In the genomic region with DNA sequence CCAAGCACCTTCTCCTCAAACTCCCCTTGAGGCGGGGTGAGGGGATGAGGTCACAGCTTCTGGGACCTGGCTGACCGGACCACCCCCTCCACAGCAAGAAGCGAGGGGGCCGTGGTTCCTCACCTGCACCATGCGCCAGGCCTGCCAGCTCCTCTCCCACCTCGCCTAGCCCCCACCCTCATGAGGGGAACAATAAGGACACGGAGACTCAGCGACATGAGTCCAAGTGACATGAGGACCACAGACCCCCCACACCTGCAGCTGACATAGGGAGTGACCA, we compare ENCODE assay signal across 19 cellular contexts.
A peak's percentile ranks its signal among the peaks of the same experiment; 100 is the strongest.
DNase-seq lines count a peak whose midpoint lies in the region; ATAC-seq, FAIRE-seq and TF ChIP-seq lines count a peak whose summit lies in the region.
"Had no signal": no experiment of that assay in that cellular context is flagged by ENCODE, and none has a peak within 500 bp of the region (broad histone marks: within the 10 kb centered on the region; RNA-seq: fewer than 3 reads in every experiment).

No MANE protein-coding gene starts in this region.

- no peaks in the 10 kb centered on the region for H3K27me3 Mint-ChIP-seq in natural killer cell treated with Interleukin-12 subunit alpha and Interleukin-12 subunit beta and Interleukin-15 and Interleukin-18, amount 100 ng/mL, for 72 hours
- no peaks in the 10 kb centered on the region for H3K27me3 Mint-ChIP-seq in natural killer cell (ENCODE audit: low read depth in 2 of 2)

- no peak overlapping the region for H3K4me3 Mint-ChIP-seq in natural killer cell treated with Interleukin-12 subunit alpha and Interleukin-12 subunit beta and Interleukin-15 and Interleukin-18, amount 100 ng/mL, for 72 hours
- H3K4me3 Mint-ChIP-seq in natural killer cell = no peak overlapping the region
- no peak overlapping the region for H3K4me3 Mint-ChIP-seq in stimulated activated effector memory CD8-positive, alpha-beta T cell treated with anti-CD3 and anti-CD28 coated beads, Interleukin-12 subunit alpha, Interleukin-12 subunit beta, amount 100 ng/mL, for 72 hours
- H3K4me3 Mint-ChIP-seq: CD8-positive, alpha-beta T cell had no signal

- peak overlapping the region; percentile 12 to 81 for H3K27ac Mint-ChIP-seq in natural killer cell treated with Interleukin-12 subunit alpha and Interleukin-12 subunit beta and Interleukin-15 and Interleukin-18, amount 100 ng/mL, for 72 hours
- H3K27ac Mint-ChIP-seq in natural killer cell = no peak overlapping the region
- peak overlapping the region; percentile 71 for H3K27ac Mint-ChIP-seq in stimulated activated effector memory CD8-positive, alpha-beta T cell treated with anti-CD3 and anti-CD28 coated beads, Interleukin-12 subunit alpha, Interleukin-12 subunit beta, amount 100 ng/mL, for 72 hours
- H3K27ac Mint-ChIP-seq: CD8-positive, alpha-beta T cell had no signal

- H3K79me2 ChIP-seq in H1 (ENCODE audit: control insufficient read depth in 1 of 2, insufficient read depth in 2 of 2, low read length in 2 of 2) = no peaks in the 10 kb centered on the region
- no peaks in the 10 kb centered on the region for H3K79me2 ChIP-seq in OCI-LY7 (ENCODE audit: insufficient read depth, low read depth, low read length)

- H2BK120ac ChIP-seq in H1 (replicated peaks; ENCODE audit: low read depth, low read length) = no peak overlapping the region

- TF ChIP-seq EP300 in H1 (IDR thresholded peaks at IDR 0.05; ENCODE audit: borderline replicate concordance in 1 of 2, low read depth in 2 of 2, low read length in 2 of 2) = no peak

- H4K91ac ChIP-seq in H1 (replicated peaks; ENCODE audit: insufficient read length, low read length) = peak overlapping the region; percentile 69

- peaks cover 3% of the 10 kb centered on the region for H3K9me3 Mint-ChIP-seq in natural killer cell treated with Interleukin-12 subunit alpha and Interleukin-12 subunit beta and Interleukin-15 and Interleukin-18, amount 100 ng/mL, for 72 hours
- no peaks in the 10 kb centered on the region for H3K9me3 Mint-ChIP-seq in natural killer cell
- no peaks in the 10 kb centered on the region for H3K9me3 Mint-ChIP-seq in stimulated activated effector memory CD8-positive, alpha-beta T cell treated with anti-CD3 and anti-CD28 coated beads, Interleukin-12 subunit alpha, Interleukin-12 subunit beta, amount 100 ng/mL, for 72 hours

- H3K4me1 Mint-ChIP-seq in natural killer cell treated with Interleukin-12 subunit alpha and Interleukin-12 subunit beta and Interleukin-15 and Interleukin-18, amount 100 ng/mL, for 72 hours (ENCODE audit: low read depth in 2 of 2) = peaks cover 57 to 61% of the 10 kb centered on the region in 2 donors
- H3K4me1 Mint-ChIP-seq in natural killer cell = peaks cover 36 to 39% of the 10 kb centered on the region in 2 donors
- peaks cover 42% of the 10 kb centered on the region for H3K4me1 Mint-ChIP-seq in stimulated activated effector memory CD8-positive, alpha-beta T cell treated with anti-CD3 and anti-CD28 coated beads, Interleukin-12 subunit alpha, Interleukin-12 subunit beta, amount 100 ng/mL, for 72 hours

- H2AFZ ChIP-seq in H1 (ENCODE audit: low read length) = no peak overlapping the region
- H2AFZ ChIP-seq in OCI-LY7 (ENCODE audit: low read length) = no peak overlapping the region
- H2AFZ ChIP-seq: GM23248 had no signal

- no peaks in the 10 kb centered on the region; the same call in 1 of the 2 replicates for H3K23me2 ChIP-seq in H1 (ENCODE audit: low read depth, low read length)

- no peak overlapping the region for H2BK15ac ChIP-seq in H1 (ENCODE audit: low read length)

- H2BK5ac ChIP-seq in H1 (ENCODE audit: low read depth, low read length) = no peak overlapping the region

- no peaks in the 10 kb centered on the region for H3K9me2 ChIP-seq in OCI-LY7 (ENCODE audit: insufficient read depth, low read length)

- H3K4me3 ChIP-seq in H1 (ENCODE audit: extremely low read depth in 1 of 4, insufficient read depth in 2 of 4, low read depth in 3 of 4, low read length in 4 of 4) (no peak overlapping the region), lower lobe of right lung (no peak overlapping the region), OCI-LY7 (ENCODE audit: low read depth, low read length, poor library complexity, severe bottlenecking) (no peak overlapping the region)
- H3K4me3 ChIP-seq: A549, GM23248, K562 had no signal

- peak; percentile 34 for DNase-seq in natural killer cell treated with Interleukin-12 subunit alpha and Interleukin-12 subunit beta and Interleukin-15 and Interleukin-18, amount 100 ng/mL, for 72 hours (ENCODE audit: low spot score)
- DNase-seq in natural killer cell (no peak), H1 (ENCODE audit: low read depth in 1 of 2, low spot score in 2 of 2) (no peak), lower lobe of right lung (peak; percentile 22), OCI-LY7 (ENCODE audit: low spot score) (no peak), NCI-H1417 (lab: John Stamatoyannopoulos, UW) (no peak)
- DNase-seq in stimulated activated effector memory CD8-positive, alpha-beta T cell treated with anti-CD3 and anti-CD28 coated beads, Interleukin-12 subunit alpha, Interleukin-12 subunit beta, amount 100 ng/mL, for 72 hours (ENCODE audit: low spot score in 2 of 2) = no peak
- DNase-seq: AML-193; Calu3; CD8-positive, alpha-beta T cell; GF-D8; GM23248; HCEC 1CT had no signal

- H3K4me2 ChIP-seq in H1 (ENCODE audit: insufficient read depth in 1 of 2, low read depth in 2 of 2, low read length in 2 of 2) = no peak overlapping the region
- no peak overlapping the region for H3K4me2 ChIP-seq in OCI-LY7 (ENCODE audit: low read length)
- H3K4me2 ChIP-seq: A549 had no signal

- no peak overlapping the region for H3K4ac ChIP-seq in H1 (replicated peaks; ENCODE audit: insufficient read length, low read depth, low read length)

- WGBS in H1 (ENCODE audit: extremely low coverage in 1 of 2, insufficient coverage in 1 of 2, insufficient read length in 1 of 2, insufficient replicate concordance in 2 of 2, low coverage in 1 of 2, low lambda C conversion rate in 2 of 2, missing lambda C conversion rate in 1 of 2), 2 experiments = 89% methylated on average over 8 of the region's 8 CpGs; no CpG with 5 or more reads in 1 of the 2 experiments

- H3K27me3 ChIP-seq in H1 (replicated peaks in 1 of 4; ENCODE audit: control insufficient read depth in 3 of 4, extremely low read depth in 1 of 4, insufficient read depth in 3 of 4, low read length in 3 of 4) (no peaks in the 10 kb centered on the region; a peak in 1 of 7 replicates), lower lobe of right lung (ENCODE audit: low read depth) (no peaks in the 10 kb centered on the region)

- H3K79me1 ChIP-seq in H1 (ENCODE audit: low read depth, low read length) = no peaks in the 10 kb centered on the region

- no peak overlapping the region for H3K9ac ChIP-seq in H1 (replicated peaks in 1 of 4; ENCODE audit: extremely low read depth in 1 of 4, low read depth in 3 of 4, low read length in 3 of 4)
- H3K9ac ChIP-seq: GM23248 had no signal

- POLR2A ChIA-PET in H1 (lab: Charles Lee; ENCODE audit: partially characterized antibody) = interaction anchor here (0.9 kb wide), 2 partner anchors 10 to 29 kb away, joined by 3 read pairs; no protein-coding TSS in a partner anchor
- POLR2A ChIA-PET in OCI-LY7 (lab: Charles Lee) = no interaction called here

- ATAC-seq in natural killer cell treated with Interleukin-12 subunit alpha and Interleukin-12 subunit beta and Interleukin-15 and Interleukin-18, amount 100 ng/mL, for 72 hours = no peak
- ATAC-seq in natural killer cell (no peak), lower lobe of right lung (no peak), HG03280 (IDR thresholded peaks at IDR 0.05; ENCODE audit: unreplicated experiment) (no peak)
- no peak for ATAC-seq in stimulated activated effector memory CD8-positive, alpha-beta T cell treated with anti-CD3 and anti-CD28 coated beads, Interleukin-12 subunit alpha, Interleukin-12 subunit beta, amount 100 ng/mL, for 72 hours
- ATAC-seq: CD8-positive, alpha-beta T cell had no signal

- no peak for TF ChIP-seq POLR2A in H1 (IDR thresholded peaks at IDR 0.05; ENCODE audit: control extremely low read depth in 1 of 2, low read depth in 2 of 2, low read length in 2 of 2)

- H3K4me1 ChIP-seq in H1 (replicated peaks in 1 of 4; ENCODE audit: control insufficient read depth in 3 of 4, insufficient read depth in 4 of 4, low read length in 3 of 4) = no peaks in the 10 kb centered on the region; a peak in 1 of 7 replicates
- peaks cover 18% of the 10 kb centered on the region for H3K4me1 ChIP-seq in lower lobe of right lung
- peaks cover 22% of the 10 kb centered on the region for H3K4me1 ChIP-seq in OCI-LY7 (ENCODE audit: insufficient read depth, low read length, poor library complexity, severe bottlenecking)
- H3K4me1 ChIP-seq: A549 had no signal

- H2AK5ac ChIP-seq in H1 (ENCODE audit: low read depth, low read length) = peak overlapping the region; percentile 29; the same call in 1 of the 2 replicates

- peak overlapping the region; percentile 87; the same call in 1 of the 2 replicates for H4K8ac ChIP-seq in H1 (ENCODE audit: extremely low read depth, insufficient read depth, low read length)

- H3K27ac ChIP-seq in H1 (ENCODE audit: low read depth, low read length) = no peak overlapping the region
- no peak overlapping the region for H3K27ac ChIP-seq in lower lobe of right lung
- H3K27ac ChIP-seq in OCI-LY7 (ENCODE audit: low read depth, low read length, poor library complexity, severe bottlenecking) = no peak overlapping the region
- H3K27ac ChIP-seq: 22Rv1, A549, GM23248 had no signal

- TF ChIP-seq CTCF in natural killer cell (IDR thresholded peaks at IDR 0.05) = no peak
- no peak for TF ChIP-seq CTCF in H1 (IDR thresholded peaks at IDR 0.05; ENCODE audit: control extremely low read depth in 1 of 3, insufficient read depth in 1 of 3, low read depth in 1 of 3, low read length in 3 of 3)
- TF ChIP-seq CTCF in lower lobe of right lung (IDR thresholded peaks at IDR 0.05) = no peak
- no peak for TF ChIP-seq CTCF in OCI-LY7 (conservative IDR thresholded peaks at IDR 0.05; ENCODE audit: low read length)

- no peak for FAIRE-seq in H1 (lab: Jason Lieb, UNC)
- FAIRE-seq: A549, GM19239, H54, K562 had no signal

- no peak overlapping the region for H3K14ac ChIP-seq in H1 (ENCODE audit: insufficient read length)

- no peaks in the 10 kb centered on the region for H3K36me3 ChIP-seq in H1 (ENCODE audit: control insufficient read depth in 2 of 4, insufficient read depth in 4 of 4, low read length in 3 of 4)
- no peaks in the 10 kb centered on the region for H3K36me3 ChIP-seq in lower lobe of right lung
- no peaks in the 10 kb centered on the region; the same call in 1 of the 2 replicates for H3K36me3 ChIP-seq in OCI-LY7 (ENCODE audit: insufficient read depth, low read length)

- H3K9me3 ChIP-seq in H1 (ENCODE audit: insufficient read depth in 2 of 2, low read depth in 1 of 2, low read length in 1 of 2) = peaks cover 3 to 7% of the 10 kb centered on the region in 2 experiments; a peak in 2 of 4 replicates
- no peaks in the 10 kb centered on the region for H3K9me3 ChIP-seq in lower lobe of right lung
- H3K9me3 ChIP-seq in OCI-LY7 (ENCODE audit: low read length) = peaks cover 23% of the 10 kb centered on the region

- CTCF ChIA-PET in H1 (lab: Charles Lee; ENCODE audit: partially characterized antibody) (interaction anchor here (0.6 to 12.8 kb wide), 13 partner anchors 10 to 508 kb away, joined by 3 to 128 read pairs (median 4); no protein-coding TSS in a partner anchor), OCI-LY7 (lab: Charles Lee; ENCODE audit: unreplicated experiment) (no interaction called here)

- H4K5ac ChIP-seq in H1 (ENCODE audit: insufficient read length, low read depth, low read length) = no peak overlapping the region

- intact Hi-C loops in natural killer cell (cut with micrococcal nuclease) (no loop called here), lower lobe of right lung (cut with DNase I) (no loop called here), OCI-LY7 (cut with micrococcal nuclease; ENCODE audit: unreplicated experiment) (no loop called here)

- no peak overlapping the region for H2BK20ac ChIP-seq in H1 (ENCODE audit: low read length)

- peaks cover 4% of the 10 kb centered on the region for H3K36me3 Mint-ChIP-seq in natural killer cell treated with Interleukin-12 subunit alpha and Interleukin-12 subunit beta and Interleukin-15 and Interleukin-18, amount 100 ng/mL, for 72 hours
- no peaks in the 10 kb centered on the region for H3K36me3 Mint-ChIP-seq in natural killer cell
- H3K36me3 Mint-ChIP-seq in stimulated activated effector memory CD8-positive, alpha-beta T cell treated with anti-CD3 and anti-CD28 coated beads, Interleukin-12 subunit alpha, Interleukin-12 subunit beta, amount 100 ng/mL, for 72 hours = no peaks in the 10 kb centered on the region
- H3K36me3 Mint-ChIP-seq: CD8-positive, alpha-beta T cell had no signal

- H4K20me1 ChIP-seq in H1 (replicated peaks in 1 of 2; ENCODE audit: control insufficient read depth in 1 of 2, insufficient read depth in 2 of 2, low read length in 2 of 2) = no peaks in the 10 kb centered on the region
- H4K20me1 ChIP-seq in OCI-LY7 (ENCODE audit: insufficient read depth, low read length) = no peaks in the 10 kb centered on the region

- no peak overlapping the region for H2BK12ac ChIP-seq in H1 (ENCODE audit: low read depth, low read length)

- BruUV-seq in OCI-LY7 (replicated peaks; lab: Mats Ljungman, UMichigan) = no TSS peak

- no peak overlapping the region for H3K56ac ChIP-seq in H1 (replicated peaks; ENCODE audit: insufficient read length, low read depth, low read length)

- peak overlapping the region; percentile 13; the same call in 1 of the 2 replicates for H3K18ac ChIP-seq in H1 (ENCODE audit: extremely low read depth, low read length)

- TF ChIP-seq RAD21 in H1 (IDR thresholded peaks at IDR 0.05 in 1 of 2, conservative IDR thresholded peaks at IDR 0.05 in 1 of 2; ENCODE audit: low read depth in 2 of 2, low read length in 2 of 2) = no peak

- H3K23ac ChIP-seq in H1 (ENCODE audit: insufficient read length) = no peak overlapping the region

Comparison
In these comparisons a context has a peak if more than half of its experiments do, and no peak if none do; other contexts are left out.
1. DNase-seq: peak in natural killer cell treated with Interleukin-12 subunit alpha and Interleukin-12 subunit beta and Interleukin-15 and Interleukin-18, amount 100 ng/mL, for 72 hours (single experiment) and lower lobe of right lung (single experiment); none in natural killer cell (single experiment), H1 (0 of 2), stimulated activated effector memory CD8-positive, alpha-beta T cell treated with anti-CD3 and anti-CD28 coated beads, Interleukin-12 subunit alpha, Interleukin-12 subunit beta, amount 100 ng/mL, for 72 hours (0 of 2), OCI-LY7 (single experiment) and NCI-H1417 (0 of 3).
2. H3K27ac Mint-ChIP-seq: peak in natural killer cell treated with Interleukin-12 subunit alpha and Interleukin-12 subunit beta and Interleukin-15 and Interleukin-18, amount 100 ng/mL, for 72 hours (2 of 2) and stimulated activated effector memory CD8-positive, alpha-beta T cell treated with anti-CD3 and anti-CD28 coated beads, Interleukin-12 subunit alpha, Interleukin-12 subunit beta, amount 100 ng/mL, for 72 hours (single experiment); none in natural killer cell (0 of 2).